ENCODE assay signal across 1 cellular context in genomic region chr12:57237653-57237951, GRCh38.
TF ChIP-seq lines count a peak whose summit lies in the region.

No MANE protein-coding gene starts in this region.

TF ChIP-seq in HepG2, 621 proteins besides CTCF, POLR2A, EP300 and RAD21:
- TF ChIP-seq FOXC1 (CRISPR knock-in tag; IDR thresholded peaks at IDR 0.05; ENCODE audit: borderline replicate concordance) = no peak
- no peak for TF ChIP-seq TEAD3 (CRISPR knock-in tag; optimal IDR thresholded peaks at IDR 0.05; ENCODE audit: borderline replicate concordance)
- TF ChIP-seq CENPT (CRISPR knock-in tag; IDR thresholded peaks at IDR 0.05; ENCODE audit: low read depth) = no peak
- TF ChIP-seq SMARCE1 (IDR thresholded peaks at IDR 0.05; ENCODE audit: borderline replicate concordance) = no peak
- no peak for TF ChIP-seq SMAD3 (CRISPR knock-in tag; IDR thresholded peaks at IDR 0.05)
- no peak for TF ChIP-seq ARNT2 (CRISPR knock-in tag; IDR thresholded peaks at IDR 0.05; ENCODE audit: low read depth)
- no peak for TF ChIP-seq ATF5 (CRISPR knock-in tag; IDR thresholded peaks at IDR 0.05; ENCODE audit: low read depth)
- TF ChIP-seq CREM (IDR thresholded peaks at IDR 0.05) = no peak
- TF ChIP-seq CREM (CRISPR knock-in tag; IDR thresholded peaks at IDR 0.05) = no peak
